ENCODE assay signal across 8 cellular contexts in genomic region chr19:4909897-4910593, GRCh38. TPM values are rescaled to one million over a fixed set of nuclear protein-coding genes. Genes with fewer than 3 reads are reported as not detected.
DNase-seq lines count a peak whose midpoint lies in the region; ATAC-seq and TF ChIP-seq lines count a peak whose summit lies in the region.

No MANE protein-coding gene starts in this region.

- intact Hi-C loops in left colon (cut with DNase I, micrococcal nuclease) = loop anchor here in 1 of 2 donors (5.0 kb wide), 1 partner anchor 38 kb away; no protein-coding TSS in a partner anchor

- peak; percentile 19 for TF ChIP-seq POLR2A in GM19193 (IDR thresholded peaks at IDR 0.05; ENCODE audit: extremely low read depth, insufficient read depth, insufficient read length)

- ATAC-seq in HG03442 (IDR thresholded peaks at IDR 0.05; ENCODE audit: unreplicated experiment) (peak; percentile 63), left colon (peak; percentile 93)

- peak overlapping the region; percentile 67 for H3K4me3 ChIP-seq in AG04450 (ENCODE audit: low read depth, low read length)

- no peak for TF ChIP-seq CTCF in AG04450 (IDR thresholded peaks at IDR 0.05; ENCODE audit: low read depth, low read length)

- H3K27ac ChIP-seq in AG04450 (ENCODE audit: low read depth, low read length) (peak overlapping the region; percentile 94), cingulate gyrus (ENCODE audit: low read depth, low read length) (peak overlapping the region; percentile 72)

- H3K27me3 ChIP-seq in AG04450 (ENCODE audit: control insufficient read depth, insufficient read depth, low read length) = no peaks in the 10 kb centered on the region

- no peaks in the 10 kb centered on the region for H3K9me3 ChIP-seq in AG04450 (ENCODE audit: control insufficient read depth, insufficient read depth, low read length)

- CTCF ChIA-PET in AG04450 (lab: Charles Lee) = no interaction called here

- POLR2A ChIA-PET in AG04450 (lab: Yijun Ruan, JAX) = interaction anchor here (1.1 to 2.9 kb wide), 3 partner anchors 41 to 97 kb away, joined by 3 to 17 read pairs (median 7); partner anchors contain the start of gene KDM4B

- DNase-seq in AG04450 (ENCODE audit: low read depth, low spot score) = peak; percentile 42
- DNase-seq in NCI-H524 treated with DMSO at 0.1 percent for 48 hours (lab: John Stamatoyannopoulos, UW) = peak; percentile 79
- peak; percentile 91 to 94 for DNase-seq in activated CD4-positive, alpha-beta T cell treated with anti-CD3 and anti-CD28 coated beads for 4 hours
- DNase-seq in left colon = peak; percentile 90 to 97
- DNase-seq in stimulated activated CD4-positive, alpha-beta T cell treated with anti-CD3 and anti-CD28 coated beads, Interleukin-1b, Interleukin-23, amount 100 ng/mL, for 1 hour (ENCODE audit: low read depth in 2 of 2) = peak; percentile 83 to 91

RNA-seq across cellular contexts. Expression of gene UHRF1, which starts 0.7 kb away (rescaled TPM):
- 6.1 and 7.1 TPM in 2 replicates for polyA plus RNA-seq in AG04450 (2011; rRNA removed)
- polyA minus RNA-seq in AG04450 (2011; rRNA and poly(A)+ RNA removed) = 7.1 and 7.3 TPM in 2 replicates
- 10 to 100 TPM in 1 of 2 donors, 1 to 10 TPM in 1; 4.2 to 10.0 TPM for total RNA-seq in left colon

RNA-seq across cellular contexts. Expression of gene ARRDC5, which starts 7.3 kb away (rescaled TPM):
- not detected in 2 replicates for polyA plus RNA-seq in AG04450 (2011; rRNA removed)
- polyA minus RNA-seq in AG04450 (2011; rRNA and poly(A)+ RNA removed) = not detected in 2 replicates
- total RNA-seq in left colon = under 1 TPM; 0.21 to 0.42 TPM

RNA-seq across cellular contexts. Expression of gene PLIN3, which starts 42.6 kb away (rescaled TPM):
- 103 and 125 TPM in 2 replicates for polyA plus RNA-seq in AG04450 (2011; rRNA removed)
- 82.2 and 114 TPM in 2 replicates for polyA minus RNA-seq in AG04450 (2011; rRNA and poly(A)+ RNA removed)
- total RNA-seq in left colon = 100 to 1,000 TPM; 121 to 152 TPM

RNA-seq across cellular contexts. Expression of gene KDM4B, which starts 58.9 kb away (rescaled TPM):
- polyA plus RNA-seq in AG04450 (2011; rRNA removed) = 7.7 and 10.6 TPM in 2 replicates
- 30.3 and 31.2 TPM in 2 replicates for polyA minus RNA-seq in AG04450 (2011; rRNA and poly(A)+ RNA removed)
- total RNA-seq in left colon = 10 to 100 TPM; 43.9 to 46.2 TPM

Comparison
In these comparisons a context has a peak if more than half of its experiments do, and no peak if none do; other contexts are left out.
1. Peak in every context shown above with its lines: DNase-seq, ATAC-seq, H3K4me3 ChIP-seq and H3K27ac ChIP-seq.
2. DNase-seq: peak in every context shown above with its lines; median percentile 94 in left colon; 92 in activated CD4-positive, alpha-beta T cell treated with anti-CD3 and anti-CD28 coated beads for 4 hours; 87 in stimulated activated CD4-positive, alpha-beta T cell treated with anti-CD3 and anti-CD28 coated beads, Interleukin-1b, Interleukin-23, amount 100 ng/mL, for 1 hour; 79 in NCI-H524 treated with DMSO at 0.1 percent for 48 hours; 42 in AG04450.